ENCODE assay signal across 19 cellular contexts in the genomic region with DNA sequence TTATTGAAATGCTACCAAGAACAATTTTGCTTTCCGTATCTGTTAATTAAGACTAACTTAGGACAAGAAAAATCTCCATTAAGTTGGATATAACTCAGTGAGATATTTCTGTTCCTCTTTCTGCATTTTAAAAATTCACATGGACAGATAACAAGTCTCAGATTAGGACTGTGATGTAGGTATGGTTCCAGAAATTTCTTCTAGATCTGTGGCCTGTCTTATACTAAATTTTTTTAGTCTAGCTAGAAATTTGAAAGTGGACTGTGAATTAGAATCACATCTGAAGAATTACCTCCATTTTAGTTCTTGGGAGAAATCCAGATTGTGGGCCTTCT. TPM values are rescaled to one million over a fixed set of nuclear protein-coding genes. Genes with fewer than 3 reads are reported as not detected.
DNase-seq lines count a peak whose midpoint lies in the region; ATAC-seq and TF ChIP-seq lines count a peak whose summit lies in the region.
"Had no signal": no experiment of that assay in that cellular context is flagged by ENCODE, and none has a peak within 500 bp of the region (broad histone marks: within the 10 kb centered on the region; RNA-seq: fewer than 3 reads in every experiment).

No MANE protein-coding gene starts in this region.

- H3K4me3 Mint-ChIP-seq in CD4-positive, CD25-positive, alpha-beta regulatory T cell, result peak overlapping the region in 2 of 4 donors; percentile 8 to 28

- H2AFZ ChIP-seq in OCI-LY3 (ENCODE audit: low read depth, low read length), result no peak overlapping the region
- H2AFZ ChIP-seq in osteoblast (ENCODE audit: low read length), result no peak overlapping the region

- TF ChIP-seq CTCF in OCI-LY3 (IDR thresholded peaks at IDR 0.05; ENCODE audit: low read depth, low read length) (no peak), osteoblast (IDR thresholded peaks at IDR 0.05; ENCODE audit: extremely low read depth, low read depth, low read length) (no peak)

- H4K20me1 ChIP-seq in OCI-LY3 (ENCODE audit: insufficient read depth, low read length) (peaks cover 27% of the 10 kb centered on the region), osteoblast (ENCODE audit: insufficient read depth, low read length) (no peaks in the 10 kb centered on the region)

- H3K27me3 ChIP-seq in CD4-positive, CD25-positive, alpha-beta regulatory T cell (ENCODE audit: control insufficient read depth, insufficient read depth, low read length), result no peaks in the 10 kb centered on the region
- no peaks in the 10 kb centered on the region for H3K27me3 ChIP-seq in OCI-LY3 (ENCODE audit: low read depth, low read length)
- H3K27me3 ChIP-seq in osteoblast (ENCODE audit: insufficient read depth, low read length), result no peaks in the 10 kb centered on the region

- DNase-seq in CD4-positive, CD25-positive, alpha-beta regulatory T cell, result no peak
- no peak for DNase-seq in osteoblast (ENCODE audit: insufficient read length, low spot score, missing footprints)
- DNase-seq in NCI-H774 (lab: John Stamatoyannopoulos, UW), result no peak
- DNase-seq: GOT3, HCEC 1CT, KG1, NCI-H1092, NCI-H1436 treated with DMSO at 0.1 percent for 48 hours, NCI-H1930, NCI-H510A, NCI-H748 treated with DMSO at 0.1 percent for 48 hours had no signal

- peaks cover 82% of the 10 kb centered on the region for H3K36me3 ChIP-seq in CD4-positive, CD25-positive, alpha-beta regulatory T cell (ENCODE audit: control insufficient read depth, insufficient read depth, low read length)
- H3K36me3 ChIP-seq in OCI-LY3 (replicated peaks; ENCODE audit: low read depth, low read length) (peaks cover 56% of the 10 kb centered on the region), osteoblast (ENCODE audit: insufficient read depth, low read length) (peaks cover 31% of the 10 kb centered on the region)

- H3K4me3 ChIP-seq in CD4-positive, CD25-positive, alpha-beta regulatory T cell (ENCODE audit: low read depth, low read length), result peak overlapping the region; percentile 17
- H3K4me3 ChIP-seq in OCI-LY3 (ENCODE audit: low read length) (no peak overlapping the region), osteoblast (ENCODE audit: insufficient read depth, low read length) (no peak overlapping the region)
- H3K4me3 ChIP-seq: SJSA1 had no signal

- H3K27ac Mint-ChIP-seq in CD4-positive, CD25-positive, alpha-beta regulatory T cell, result no peak overlapping the region

- no peaks in the 10 kb centered on the region for H3K27me3 Mint-ChIP-seq in CD4-positive, CD25-positive, alpha-beta regulatory T cell

- H3K9ac ChIP-seq in OCI-LY3 (ENCODE audit: low read length), result no peak overlapping the region

- H3K9me3 Mint-ChIP-seq in CD4-positive, CD25-positive, alpha-beta regulatory T cell, result peaks cover 0 to 8% (median 5%) of the 10 kb centered on the region in 7 donors

- H3K27ac ChIP-seq in CD4-positive, CD25-positive, alpha-beta regulatory T cell (ENCODE audit: insufficient read depth, low read length, poor library complexity, severe bottlenecking), result no peak overlapping the region
- H3K27ac ChIP-seq in OCI-LY3 (ENCODE audit: low read length), result peak overlapping the region; percentile 34; the same call in 1 of the 2 replicates
- H3K27ac ChIP-seq in osteoblast (ENCODE audit: low read depth, low read length), result no peak overlapping the region
- H3K27ac ChIP-seq: C4-2B, SJSA1 had no signal

- no peak for TF ChIP-seq POLR2A in GM18505 (IDR thresholded peaks at IDR 0.05; ENCODE audit: borderline replicate concordance, extremely low read depth, insufficient read depth, insufficient read length)

- peak overlapping the region; percentile 56 for H3K4me2 ChIP-seq in OCI-LY3 (ENCODE audit: low read length)
- no peak overlapping the region for H3K4me2 ChIP-seq in osteoblast (ENCODE audit: insufficient read depth, low read length)

- ATAC-seq in CD4-positive, CD25-positive, alpha-beta regulatory T cell (ENCODE audit: low read depth in 2 of 2), result no peak
- ATAC-seq in GM18511 (IDR thresholded peaks at IDR 0.05; ENCODE audit: unreplicated experiment) (peak; percentile 42), GM21390 (IDR thresholded peaks at IDR 0.05; ENCODE audit: unreplicated experiment) (peak; percentile 51), GM21825 (IDR thresholded peaks at IDR 0.05; ENCODE audit: unreplicated experiment) (no peak), GM18505 (IDR thresholded peaks at IDR 0.05; ENCODE audit: unreplicated experiment) (no peak)
- ATAC-seq: Right ventricle myocardium inferior had no signal

- H3K4me1 Mint-ChIP-seq in CD4-positive, CD25-positive, alpha-beta regulatory T cell, result peaks cover 46 to 83% (median 57%) of the 10 kb centered on the region in 4 donors

- peaks cover 6 to 10% of the 10 kb centered on the region in 2 experiments for H3K9me3 ChIP-seq in CD4-positive, CD25-positive, alpha-beta regulatory T cell (ENCODE audit: control insufficient read depth in 2 of 2, low read length in 2 of 2)
- peaks cover 4% of the 10 kb centered on the region; the same call in 1 of the 2 replicates for H3K9me3 ChIP-seq in OCI-LY3 (ENCODE audit: insufficient read depth, low read length)
- H3K9me3 ChIP-seq in osteoblast (ENCODE audit: low read depth, low read length), result no peaks in the 10 kb centered on the region

- peaks cover 22% of the 10 kb centered on the region for H3K4me1 ChIP-seq in CD4-positive, CD25-positive, alpha-beta regulatory T cell (ENCODE audit: control insufficient read depth, insufficient read depth, low read length, poor library complexity, severe bottlenecking)
- H3K4me1 ChIP-seq in OCI-LY3 (ENCODE audit: low read length) (peaks cover 23% of the 10 kb centered on the region), osteoblast (ENCODE audit: insufficient read depth, low read length) (no peaks in the 10 kb centered on the region)
- H3K4me1 ChIP-seq: SJSA1 had no signal

- H3K79me2 ChIP-seq in OCI-LY3 (ENCODE audit: low read length), result peaks cover 33% of the 10 kb centered on the region
- H3K79me2 ChIP-seq in osteoblast (ENCODE audit: insufficient read depth, low read length), result peaks cover 65% of the 10 kb centered on the region

- H3K36me3 Mint-ChIP-seq in CD4-positive, CD25-positive, alpha-beta regulatory T cell, result peaks cover 78% of the 10 kb centered on the region

RNA-seq across cellular contexts. Expression of gene USP15, which starts 41.6 kb away (rescaled TPM):
- total RNA-seq in CD4-positive, CD25-positive, alpha-beta regulatory T cell, result 417 TPM
- polyA plus RNA-seq in CD4-positive, CD25-positive, alpha-beta regulatory T cell, result 100 to 1,000 TPM; 183 to 214 (median 201) TPM
- 51.4 and 53.9 TPM in 2 replicates for total RNA-seq in osteoblast

Comparison
In these comparisons a context has a peak if more than half of its experiments do, and no peak if none do; other contexts are left out.
1. ATAC-seq: peak in GM18511 (single experiment) and GM21390 (single experiment); none in CD4-positive, CD25-positive, alpha-beta regulatory T cell (0 of 2), GM21825 (single experiment) and GM18505 (single experiment).